ENCODE assay signal across 8 cellular contexts in genomic region chr19:3783660-3784584, GRCh38. TPM values are rescaled to one million over a fixed set of nuclear protein-coding genes. Genes with fewer than 3 reads are reported as not detected.
DNase-seq lines count a peak whose midpoint lies in the region; ATAC-seq lines count a peak whose summit lies in the region.

No MANE protein-coding gene starts in this region.

- H3K4me1 Mint-ChIP-seq in activated CD4-positive, alpha-beta T cell treated with anti-CD3 and anti-CD28 coated beads for 36 hours = peaks cover 3% of the 10 kb centered on the region
- peaks cover 30% of the 10 kb centered on the region for H3K4me1 Mint-ChIP-seq in activated CD8-positive, alpha-beta memory T cell treated with anti-CD3 and anti-CD28 coated beads, Interleukin-2, amount 10 ng/mL, durations not matched to agents 7 days and 5 days

- CTCF ChIA-PET in activated CD4-positive, alpha-beta T cell treated with anti-CD3 and anti-CD28 coated beads for 36 hours (lab: Charles Lee) = interaction anchor here (0.5 to 1.9 kb wide), 5 partner anchors 21 to 58 kb away, joined by 3 to 6 read pairs (median 3); partner anchors contain the start of gene MRPL54
- CTCF ChIA-PET in activated CD8-positive, alpha-beta memory T cell treated with anti-CD3 and anti-CD28 coated beads, Interleukin-2, amount 10 ng/mL, durations not matched to agents 7 days and 5 days (lab: Charles Lee) = interaction anchor here (0.8 to 2.7 kb wide), 10 partner anchors 10 to 356 kb away, joined by 3 to 16 read pairs (median 4); partner anchors contain the start of gene MRPL54

- intact Hi-C loops in activated CD4-positive, alpha-beta T cell treated with anti-CD3 and anti-CD28 coated beads for 36 hours (cut with DNase I, micrococcal nuclease) = loop anchor here in 1 of 2 experiments (5.0 kb wide), 1 partner anchor 38 kb away; no protein-coding TSS in a partner anchor

- H3K4me3 Mint-ChIP-seq in activated CD4-positive, alpha-beta T cell treated with anti-CD3 and anti-CD28 coated beads for 36 hours = peak overlapping the region; percentile 80
- peak overlapping the region; percentile 81 for H3K4me3 Mint-ChIP-seq in activated CD8-positive, alpha-beta memory T cell treated with anti-CD3 and anti-CD28 coated beads, Interleukin-2, amount 10 ng/mL, durations not matched to agents 7 days and 5 days

- H3K36me3 Mint-ChIP-seq in activated CD4-positive, alpha-beta T cell treated with anti-CD3 and anti-CD28 coated beads for 36 hours (ENCODE audit: low read depth) = peaks cover 26% of the 10 kb centered on the region
- peaks cover 24% of the 10 kb centered on the region for H3K36me3 Mint-ChIP-seq in activated CD8-positive, alpha-beta memory T cell treated with anti-CD3 and anti-CD28 coated beads, Interleukin-2, amount 10 ng/mL, durations not matched to agents 7 days and 5 days

- peaks cover 13% of the 10 kb centered on the region for H3K9me3 Mint-ChIP-seq in activated CD4-positive, alpha-beta T cell treated with anti-CD3 and anti-CD28 coated beads for 36 hours (ENCODE audit: low read depth)
- peaks cover 14% of the 10 kb centered on the region for H3K9me3 Mint-ChIP-seq in activated CD8-positive, alpha-beta memory T cell treated with anti-CD3 and anti-CD28 coated beads, Interleukin-2, amount 10 ng/mL, durations not matched to agents 7 days and 5 days (ENCODE audit: low read depth)

- no peaks in the 10 kb centered on the region for H3K27me3 Mint-ChIP-seq in activated CD4-positive, alpha-beta T cell treated with anti-CD3 and anti-CD28 coated beads for 36 hours
- no peaks in the 10 kb centered on the region for H3K27me3 Mint-ChIP-seq in activated CD8-positive, alpha-beta memory T cell treated with anti-CD3 and anti-CD28 coated beads, Interleukin-2, amount 10 ng/mL, durations not matched to agents 7 days and 5 days

- peak; percentile 72 for DNase-seq in activated CD4-positive, alpha-beta T cell treated with anti-CD3 and anti-CD28 coated beads for 36 hours
- no peak for DNase-seq in activated CD4-positive, alpha-beta T cell treated with anti-CD3 and anti-CD28 coated beads for 1 hour
- DNase-seq in activated CD8-positive, alpha-beta memory T cell treated with anti-CD3 and anti-CD28 coated beads, Interleukin-2, amount 10 ng/mL, durations not matched to agents 7 days and 5 days = peak; percentile 58
- peak; percentile 85 for DNase-seq in iPS-NIHi7 (ENCODE audit: extremely low spot score)
- peak; percentile 65 for DNase-seq in stimulated activated naive CD8-positive, alpha-beta T cell treated with anti-CD3 and anti-CD28 coated beads, Interleukin-15, Interleukin-2, amounts not matched to agents 100 U/mL and 50 U/mL, for 24 hours
- no peak for DNase-seq in NCI-H2227 (lab: John Stamatoyannopoulos, UW; ENCODE audit: unreplicated experiment)

- H3K27ac Mint-ChIP-seq in activated CD4-positive, alpha-beta T cell treated with anti-CD3 and anti-CD28 coated beads for 36 hours = no peak overlapping the region
- H3K27ac Mint-ChIP-seq in activated CD8-positive, alpha-beta memory T cell treated with anti-CD3 and anti-CD28 coated beads, Interleukin-2, amount 10 ng/mL, durations not matched to agents 7 days and 5 days = peak overlapping the region; percentile 9

- POLR2A ChIA-PET in activated CD4-positive, alpha-beta T cell treated with anti-CD3 and anti-CD28 coated beads for 36 hours (lab: Charles Lee) = interaction anchor here (0.7 to 0.8 kb wide), 2 partner anchors 15 to 21 kb away, joined by 3 to 4 read pairs; partner anchors contain the start of gene MRPL54

- ATAC-seq in activated CD4-positive, alpha-beta T cell treated with anti-CD3 and anti-CD28 coated beads for 36 hours = peak; percentile 65
- no peak for ATAC-seq in activated CD8-positive, alpha-beta memory T cell treated with anti-CD3 and anti-CD28 coated beads, Interleukin-2, amount 10 ng/mL, durations not matched to agents 7 days and 5 days
- ATAC-seq in stimulated activated naive CD8-positive, alpha-beta T cell treated with anti-CD3 and anti-CD28 coated beads, Interleukin-15, Interleukin-2, amounts not matched to agents 100 U/mL and 50 U/mL, for 24 hours = peak; percentile 38
- ATAC-seq in GM21515 (IDR thresholded peaks at IDR 0.05; ENCODE audit: unreplicated experiment) (no peak), HG02970 (IDR thresholded peaks at IDR 0.05; ENCODE audit: low FRiP score, unreplicated experiment) (no peak)

RNA-seq across cellular contexts. Expression of gene MATK, which starts 2.3 kb away (rescaled TPM):
- total RNA-seq in activated CD4-positive, alpha-beta T cell treated with anti-CD3 and anti-CD28 coated beads for 36 hours = 10 to 100 TPM; 24.3 to 30.1 TPM
- total RNA-seq in activated CD8-positive, alpha-beta memory T cell treated with anti-CD3 and anti-CD28 coated beads, Interleukin-2, amount 10 ng/mL, durations not matched to agents 7 days and 5 days = 10 to 100 TPM; 26.8 to 30.8 TPM

RNA-seq across cellular contexts. Expression of gene RAX2, which starts 11.9 kb away (rescaled TPM):
- not detected for total RNA-seq in activated CD4-positive, alpha-beta T cell treated with anti-CD3 and anti-CD28 coated beads for 36 hours
- not detected for total RNA-seq in activated CD8-positive, alpha-beta memory T cell treated with anti-CD3 and anti-CD28 coated beads, Interleukin-2, amount 10 ng/mL, durations not matched to agents 7 days and 5 days

RNA-seq across cellular contexts. Expression of gene MRPL54, which starts 21.4 kb away (rescaled TPM):
- 10 to 100 TPM; 54.8 to 63.9 TPM for total RNA-seq in activated CD4-positive, alpha-beta T cell treated with anti-CD3 and anti-CD28 coated beads for 36 hours
- total RNA-seq in activated CD8-positive, alpha-beta memory T cell treated with anti-CD3 and anti-CD28 coated beads, Interleukin-2, amount 10 ng/mL, durations not matched to agents 7 days and 5 days = 10 to 100 TPM; 74.0 to 89.8 TPM

RNA-seq across cellular contexts. Expression of gene APBA3, which starts 22.4 kb away (rescaled TPM):
- 10 to 100 TPM; 29.8 to 37.1 TPM for total RNA-seq in activated CD4-positive, alpha-beta T cell treated with anti-CD3 and anti-CD28 coated beads for 36 hours
- 10 to 100 TPM; 50.3 to 65.5 TPM for total RNA-seq in activated CD8-positive, alpha-beta memory T cell treated with anti-CD3 and anti-CD28 coated beads, Interleukin-2, amount 10 ng/mL, durations not matched to agents 7 days and 5 days

Comparison
In these comparisons a context has a peak if more than half of its experiments do, and no peak if none do; other contexts are left out.
1. DNase-seq: peak in activated CD4-positive, alpha-beta T cell treated with anti-CD3 and anti-CD28 coated beads for 36 hours (single experiment), activated CD8-positive, alpha-beta memory T cell treated with anti-CD3 and anti-CD28 coated beads, Interleukin-2, amount 10 ng/mL, durations not matched to agents 7 days and 5 days (single experiment), iPS-NIHi7 (single experiment) and stimulated activated naive CD8-positive, alpha-beta T cell treated with anti-CD3 and anti-CD28 coated beads, Interleukin-15, Interleukin-2, amounts not matched to agents 100 U/mL and 50 U/mL, for 24 hours (single experiment); none in activated CD4-positive, alpha-beta T cell treated with anti-CD3 and anti-CD28 coated beads for 1 hour (single experiment) and NCI-H2227 (single experiment).
2. ATAC-seq: peak in activated CD4-positive, alpha-beta T cell treated with anti-CD3 and anti-CD28 coated beads for 36 hours (single experiment) and stimulated activated naive CD8-positive, alpha-beta T cell treated with anti-CD3 and anti-CD28 coated beads, Interleukin-15, Interleukin-2, amounts not matched to agents 100 U/mL and 50 U/mL, for 24 hours (single experiment); none in activated CD8-positive, alpha-beta memory T cell treated with anti-CD3 and anti-CD28 coated beads, Interleukin-2, amount 10 ng/mL, durations not matched to agents 7 days and 5 days (single experiment), GM21515 (single experiment) and HG02970 (single experiment).